1 cellular context compared by ENCODE assay signal in genomic region chr11:45470151-45471001, GRCh38.
TF ChIP-seq lines count a peak whose summit lies in the region.

No MANE protein-coding gene starts in this region.

TF ChIP-seq in GM23338, 12 proteins besides CTCF, POLR2A, EP300 and RAD21:
- TF ChIP-seq, protein P1, sequence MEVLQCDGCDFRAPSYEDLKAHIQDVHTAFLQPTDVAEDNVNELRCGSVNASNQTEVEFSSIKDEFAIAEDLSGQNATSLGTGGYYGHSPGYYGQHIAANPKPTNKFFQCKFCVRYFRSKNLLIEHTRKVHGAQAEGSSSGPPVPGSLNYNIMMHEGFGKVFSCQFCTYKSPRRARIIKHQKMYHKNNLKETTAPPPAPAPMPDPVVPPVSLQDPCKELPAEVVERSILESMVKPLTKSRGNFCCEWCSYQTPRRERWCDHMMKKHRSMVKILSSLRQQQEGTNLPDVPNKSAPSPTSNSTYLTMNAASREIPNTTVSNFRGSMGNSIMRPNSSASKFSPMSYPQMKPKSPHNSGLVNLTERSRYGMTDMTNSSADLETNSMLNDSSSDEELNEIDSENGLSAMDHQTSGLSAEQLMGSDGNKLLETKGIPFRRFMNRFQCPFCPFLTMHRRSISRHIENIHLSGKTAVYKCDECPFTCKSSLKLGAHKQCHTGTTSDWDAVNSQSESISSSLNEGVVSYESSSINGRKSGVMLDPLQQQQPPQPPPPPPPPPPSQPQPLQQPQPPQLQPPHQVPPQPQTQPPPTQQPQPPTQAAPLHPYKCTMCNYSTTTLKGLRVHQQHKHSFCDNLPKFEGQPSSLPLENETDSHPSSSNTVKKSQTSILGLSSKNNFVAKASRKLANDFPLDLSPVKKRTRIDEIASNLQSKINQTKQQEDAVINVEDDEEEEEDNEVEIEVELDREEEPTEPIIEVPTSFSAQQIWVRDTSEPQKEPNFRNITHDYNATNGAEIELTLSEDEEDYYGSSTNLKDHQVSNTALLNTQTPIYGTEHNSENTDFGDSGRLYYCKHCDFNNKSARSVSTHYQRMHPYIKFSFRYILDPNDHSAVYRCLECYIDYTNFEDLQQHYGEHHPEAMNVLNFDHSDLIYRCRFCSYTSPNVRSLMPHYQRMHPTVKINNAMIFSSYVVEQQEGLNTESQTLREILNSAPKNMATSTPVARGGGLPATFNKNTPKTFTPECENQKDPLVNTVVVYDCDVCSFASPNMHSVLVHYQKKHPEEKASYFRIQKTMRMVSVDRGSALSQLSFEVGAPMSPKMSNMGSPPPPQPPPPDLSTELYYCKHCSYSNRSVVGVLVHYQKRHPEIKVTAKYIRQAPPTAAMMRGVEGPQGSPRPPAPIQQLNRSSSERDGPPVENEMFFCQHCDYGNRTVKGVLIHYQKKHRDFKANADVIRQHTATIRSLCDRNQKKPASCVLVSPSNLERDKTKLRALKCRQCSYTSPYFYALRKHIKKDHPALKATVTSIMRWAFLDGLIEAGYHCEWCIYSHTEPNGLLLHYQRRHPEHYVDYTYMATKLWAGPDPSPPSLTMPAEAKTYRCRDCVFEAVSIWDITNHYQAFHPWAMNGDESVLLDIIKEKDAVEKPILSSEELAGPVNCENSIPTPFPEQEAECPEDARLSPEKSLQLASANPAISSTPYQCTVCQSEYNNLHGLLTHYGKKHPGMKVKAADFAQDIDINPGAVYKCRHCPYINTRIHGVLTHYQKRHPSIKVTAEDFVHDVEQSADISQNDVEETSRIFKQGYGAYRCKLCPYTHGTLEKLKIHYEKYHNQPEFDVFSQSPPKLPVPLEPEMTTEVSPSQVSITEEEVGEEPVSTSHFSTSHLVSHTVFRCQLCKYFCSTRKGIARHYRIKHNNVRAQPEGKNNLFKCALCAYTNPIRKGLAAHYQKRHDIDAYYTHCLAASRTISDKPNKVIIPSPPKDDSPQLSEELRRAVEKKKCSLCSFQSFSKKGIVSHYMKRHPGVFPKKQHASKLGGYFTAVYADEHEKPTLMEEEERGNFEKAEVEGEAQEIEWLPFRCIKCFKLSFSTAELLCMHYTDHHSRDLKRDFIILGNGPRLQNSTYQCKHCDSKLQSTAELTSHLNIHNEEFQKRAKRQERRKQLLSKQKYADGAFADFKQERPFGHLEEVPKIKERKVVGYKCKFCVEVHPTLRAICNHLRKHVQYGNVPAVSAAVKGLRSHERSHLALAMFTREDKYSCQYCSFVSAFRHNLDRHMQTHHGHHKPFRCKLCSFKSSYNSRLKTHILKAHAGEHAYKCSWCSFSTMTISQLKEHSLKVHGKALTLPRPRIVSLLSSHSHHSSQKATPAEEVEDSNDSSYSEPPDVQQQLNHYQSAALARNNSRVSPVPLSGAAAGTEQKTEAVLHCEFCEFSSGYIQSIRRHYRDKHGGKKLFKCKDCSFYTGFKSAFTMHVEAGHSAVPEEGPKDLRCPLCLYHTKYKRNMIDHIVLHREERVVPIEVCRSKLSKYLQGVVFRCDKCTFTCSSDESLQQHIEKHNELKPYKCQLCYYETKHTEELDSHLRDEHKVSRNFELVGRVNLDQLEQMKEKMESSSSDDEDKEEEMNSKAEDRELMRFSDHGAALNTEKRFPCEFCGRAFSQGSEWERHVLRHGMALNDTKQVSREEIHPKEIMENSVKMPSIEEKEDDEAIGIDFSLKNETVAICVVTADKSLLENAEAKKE (CRISPR knock-in tag; IDR thresholded peaks at IDR 0.05): no peak
- no peak for TF ChIP-seq JUNB (IDR thresholded peaks at IDR 0.05; ENCODE audit: unreplicated experiment)
- no peak for TF ChIP-seq REST (IDR thresholded peaks at IDR 0.05; ENCODE audit: unreplicated experiment)
- no peak for TF ChIP-seq EZH2 (IDR thresholded peaks at IDR 0.05; ENCODE audit: low read depth, unreplicated experiment)
- no peak for TF ChIP-seq CREB1 (CRISPR knock-in tag; IDR thresholded peaks at IDR 0.05; ENCODE audit: low read depth)
- TF ChIP-seq NANOG (IDR thresholded peaks at IDR 0.05; ENCODE audit: borderline replicate concordance): no peak
- TF ChIP-seq EZH2phosphoT487 (IDR thresholded peaks at IDR 0.05; ENCODE audit: unreplicated experiment): no peak
- TF ChIP-seq ZNF114 (CRISPR knock-in tag; IDR thresholded peaks at IDR 0.05): no peak
- TF ChIP-seq POLR2AphosphoS5 (IDR thresholded peaks at IDR 0.05; ENCODE audit: low read depth): no peak
- TF ChIP-seq ETS1 (IDR thresholded peaks at IDR 0.05): no peak
- TF ChIP-seq ZNF331 (CRISPR knock-in tag; IDR thresholded peaks at IDR 0.05; ENCODE audit: low read depth): no peak
- no peak for TF ChIP-seq STAT1 (IDR thresholded peaks at IDR 0.05; ENCODE audit: unreplicated experiment)
TF ChIP-seq in GM23338: peak in this region for 0.
